Comparison of ENCODE assay signal across 16 cellular contexts in genomic region chr15:70589221-70589620, GRCh38.
DNase-seq lines count a peak whose midpoint lies in the region; ATAC-seq and TF ChIP-seq lines count a peak whose summit lies in the region.
"Had no signal": no experiment of that assay in that cellular context is flagged by ENCODE, and none has a peak within 500 bp of the region (broad histone marks: within the 10 kb centered on the region; RNA-seq: fewer than 3 reads in every experiment).

No MANE protein-coding gene starts in this region.

- H3K14ac ChIP-seq in neuronal stem cell (ENCODE audit: low read length): peak overlapping the region; percentile 87

- in situ Hi-C loops in brain microvascular endothelial cell (cut with HindIII; ENCODE audit: low pct_ligation_motif_present, low sequenced_read_pairs): no loop called here

- DNase-seq in GF-D8 (lab: John Stamatoyannopoulos, UW) (peak; percentile 91), M059J (ENCODE audit: low read depth) (peak; percentile 90), brain microvascular endothelial cell (peak; percentile 69), neuronal stem cell (ENCODE audit: low spot score) (no peak), T1000 (lab: John Stamatoyannopoulos, UW) (no peak), NCI-H2107 treated with DMSO at 0.1 percent for 48 hours (lab: John Stamatoyannopoulos, UW; ENCODE audit: unreplicated experiment) (no peak), NCI-H524 (lab: John Stamatoyannopoulos, UW) (no peak)
- no peak for DNase-seq in activated T-cell treated with anti-CD3 and anti-CD28 coated beads, Interleukin-2, amount 50 U/mL, for 4 hours
- DNase-seq: activated T-cell treated with anti-CD3 and anti-CD28 coated beads for 4 hours, amygdala, COR-L47, left cardiac atrium, NCI-H524 treated with DMSO at 0.1 percent for 48 hours, spleen had no signal

- no peak overlapping the region for H3K23ac ChIP-seq in neuronal stem cell (ENCODE audit: low read depth, low read length, poor library complexity)

- no peak overlapping the region for H2BK5ac ChIP-seq in neuronal stem cell (ENCODE audit: low read length)

- H4K91ac ChIP-seq in neuronal stem cell (ENCODE audit: low read depth, low read length, poor library complexity): no peak overlapping the region

- H3K36me3 ChIP-seq in brain microvascular endothelial cell (replicated peaks) (no peaks in the 10 kb centered on the region), neuronal stem cell (replicated peaks in 1 of 2; ENCODE audit: control insufficient read depth in 2 of 2, insufficient read depth in 2 of 2, low read length in 2 of 2) (no peaks in the 10 kb centered on the region)
- H3K36me3 ChIP-seq: SJSA1, spleen had no signal

- H3K18ac ChIP-seq in neuronal stem cell (ENCODE audit: low read length): no peak overlapping the region

- peaks cover 22% of the 10 kb centered on the region for H3K27me3 Mint-ChIP-seq in activated T-cell treated with anti-CD3 and anti-CD28 coated beads, Interleukin-2, amount 50 U/mL, for 4 hours (ENCODE audit: low read depth)

- no peak overlapping the region for H2BK15ac ChIP-seq in neuronal stem cell (ENCODE audit: low read length)

- H3K4me2 ChIP-seq in neuronal stem cell (ENCODE audit: insufficient read depth, low read length, poor library complexity, severe bottlenecking): no peak overlapping the region

- H3K9ac ChIP-seq in neuronal stem cell (ENCODE audit: low read depth, low read length, poor library complexity): no peak overlapping the region

- H3K4me1 Mint-ChIP-seq in activated T-cell treated with anti-CD3 and anti-CD28 coated beads, Interleukin-2, amount 50 U/mL, for 4 hours (ENCODE audit: low read depth): peaks cover 9% of the 10 kb centered on the region

- H3K4me1 ChIP-seq in neuronal stem cell (ENCODE audit: control insufficient read depth in 2 of 2, insufficient read depth in 1 of 2, low read depth in 1 of 2, low read length in 2 of 2): peaks cover 0 to 3% of the 10 kb centered on the region in 2 donors
- H3K4me1 ChIP-seq: SJSA1 had no signal

- no peak overlapping the region for H2AFZ ChIP-seq in neuronal stem cell (ENCODE audit: low read length)

- H3K27ac ChIP-seq in brain microvascular endothelial cell (no peak overlapping the region), neuronal stem cell (replicated peaks; ENCODE audit: low read length) (no peak overlapping the region)
- H3K27ac ChIP-seq: SJSA1, spleen had no signal

- H3K4me3 Mint-ChIP-seq in activated T-cell treated with anti-CD3 and anti-CD28 coated beads, Interleukin-2, amount 50 U/mL, for 4 hours: no peak overlapping the region
- H3K4me3 Mint-ChIP-seq: WTC11 had no signal

- no peak for TF ChIP-seq CTCF in brain microvascular endothelial cell (IDR thresholded peaks at IDR 0.05; ENCODE audit: low read depth, low read length, missing control alignments)

- no peak overlapping the region for H4K8ac ChIP-seq in neuronal stem cell (ENCODE audit: low read depth, low read length)

- no peak for ATAC-seq in activated T-cell treated with anti-CD3 and anti-CD28 coated beads, Interleukin-2, amount 50 U/mL, for 4 hours
- ATAC-seq: left cardiac atrium, WTC11 had no signal

- H2AK5ac ChIP-seq in neuronal stem cell (ENCODE audit: low read depth, low read length): no peak overlapping the region

- peaks cover 10% of the 10 kb centered on the region for H3K9me3 Mint-ChIP-seq in activated T-cell treated with anti-CD3 and anti-CD28 coated beads, Interleukin-2, amount 50 U/mL, for 4 hours

- H2BK12ac ChIP-seq in neuronal stem cell (ENCODE audit: low read length): no peak overlapping the region

- peaks cover 1% of the 10 kb centered on the region for H3K36me3 Mint-ChIP-seq in activated T-cell treated with anti-CD3 and anti-CD28 coated beads, Interleukin-2, amount 50 U/mL, for 4 hours (ENCODE audit: insufficient read depth)

- no peak overlapping the region for H2BK120ac ChIP-seq in neuronal stem cell (ENCODE audit: low read depth, low read length)

- H3K4ac ChIP-seq in neuronal stem cell (ENCODE audit: low read length): no peak overlapping the region

- H3K27me3 ChIP-seq in brain microvascular endothelial cell (replicated peaks): no peaks in the 10 kb centered on the region
- peaks cover 0 to 7% (median 0%) of the 10 kb centered on the region in 3 experiments for H3K27me3 ChIP-seq in neuronal stem cell (ENCODE audit: control insufficient read depth in 3 of 3, insufficient read depth in 3 of 3, low read depth in 1 of 3, low read length in 3 of 3)
- H3K27me3 ChIP-seq: SJSA1 had no signal

- no peaks in the 10 kb centered on the region for H3K9me3 ChIP-seq in neuronal stem cell (replicated peaks in 1 of 2; ENCODE audit: control insufficient read depth in 2 of 2, insufficient read depth in 1 of 2, low read depth in 1 of 2, low read length in 2 of 2)

- no peak overlapping the region for H3K4me3 ChIP-seq in brain microvascular endothelial cell (ENCODE audit: low read depth, low read length)
- H3K4me3 ChIP-seq in neuronal stem cell (ENCODE audit: low read length in 2 of 2): no peak overlapping the region
- H3K4me3 ChIP-seq: SJSA1, spleen had no signal

- no peaks in the 10 kb centered on the region for H3K79me1 ChIP-seq in neuronal stem cell (ENCODE audit: low read depth, low read length)

Comparison
In these comparisons a context has a peak if more than half of its experiments do, and no peak if none do; other contexts are left out.
1. DNase-seq: peak in GF-D8 (single experiment), M059J (single experiment) and brain microvascular endothelial cell (single experiment); none in neuronal stem cell (single experiment), T1000 (single experiment), activated T-cell treated with anti-CD3 and anti-CD28 coated beads, Interleukin-2, amount 50 U/mL, for 4 hours (single experiment), NCI-H2107 treated with DMSO at 0.1 percent for 48 hours (single experiment) and NCI-H524 (0 of 2).